ENCODE assay signal across 25 cellular contexts in genomic region chr18:62809900-62810299, GRCh38.
"Had no signal": no experiment of that assay in that cellular context is flagged by ENCODE, and none has a peak within 500 bp of the region (broad histone marks: within the 10 kb centered on the region; RNA-seq: fewer than 3 reads in every experiment).

No MANE protein-coding gene starts in this region.

- H3K4me1 ChIP-seq: ascending aorta had no signal

- DNase-seq: activated B cell treated with CpG ODN at 0.5 μM for 24 hours; activated CD4-positive, alpha-beta T cell treated with anti-CD3 and anti-CD28 coated beads for 1 hour; activated CD4-positive, alpha-beta T cell treated with anti-CD3 and anti-CD28 coated beads, Interleukin-2, amount 10 ng/mL, durations not matched to agents 24 days and 14 days; activated CD4-positive, alpha-beta T cell treated with anti-CD3 and anti-CD28 coated beads, Interleukin-2, amount 50 U/mL, for 48 hours; activated CD8-positive, alpha-beta memory T cell treated with anti-CD3 and anti-CD28 coated beads, Interleukin-2, amount 10 ng/mL, durations not matched to agents 7 days and 5 days; activated effector memory CD4-positive, alpha-beta T cell treated with anti-CD3 and anti-CD28 coated beads, Interleukin-2, amount 50 U/mL, for 16 hours; activated naive CD4-positive, alpha-beta T cell treated with Interleukin-2 at 50 U/mL for 16 hours; activated naive CD8-positive, alpha-beta T cell treated with anti-CD3 and anti-CD28 coated beads, Interleukin-2, amount 50 U/mL, for 24 hours; activated T-cell treated with anti-CD3 and anti-CD28 coated beads, Interleukin-2, amount 50 U/mL, for 24 hours; amniotic stem cell; body of pancreas; Kasumi-1; NCI-H1048; NCI-H146; NCI-H187 treated with DMSO at 0.1 percent for 48 hours; NCI-H2081 treated with DMSO at 0.1 percent for 48 hours; NCI-H446; NCI-H524; PC-9; SHP77 treated with DMSO at 0.1 percent for 48 hours; T-helper 17 cell; T-helper 9 cell had no signal

- H3K36me3 Mint-ChIP-seq: activated naive CD4-positive, alpha-beta T cell treated with anti-CD3 and anti-CD28 coated beads, Interleukin-2, amount 50 U/mL, for 72 hours had no signal

- H2AFZ ChIP-seq: PC-9 had no signal

- H3K9me3 Mint-ChIP-seq: activated B cell treated with CpG ODN at 0.5 μM for 24 hours; activated CD4-positive, alpha-beta T cell treated with anti-CD3 and anti-CD28 coated beads, Interleukin-2, amount 10 ng/mL, durations not matched to agents 24 days and 14 days; activated naive CD4-positive, alpha-beta T cell treated with anti-CD3 and anti-CD28 coated beads, Interleukin-2, amount 50 U/mL, for 72 hours; activated naive CD8-positive, alpha-beta T cell treated with anti-CD3 and anti-CD28 coated beads, Interleukin-2, amount 50 U/mL, for 24 hours; activated T-cell treated with anti-CD3 and anti-CD28 coated beads, Interleukin-2, amount 50 U/mL, for 24 hours; activated T-helper 1 cell treated with anti-CD3 and anti-CD28 coated beads, Interleukin-12 subunit alpha, Interleukin-12 subunit beta, Interleukin-2, Interleukin-4 antibody, amounts not matched to agents 30 ng/mL and 10 ng/mL and 1 ng/mL, durations not matched to agents 14 hours and 24 hours and 36 hours had no signal

- H3K4me3 Mint-ChIP-seq: activated B cell treated with CpG ODN at 0.5 μM for 24 hours; activated CD4-positive, alpha-beta T cell treated with anti-CD3 and anti-CD28 coated beads, Interleukin-2, amount 10 ng/mL, durations not matched to agents 24 days and 14 days; activated CD8-positive, alpha-beta memory T cell treated with anti-CD3 and anti-CD28 coated beads, Interleukin-2, amount 10 ng/mL, durations not matched to agents 7 days and 5 days; activated naive CD8-positive, alpha-beta T cell treated with anti-CD3 and anti-CD28 coated beads, Interleukin-2, amount 50 U/mL, for 24 hours; activated T-cell treated with anti-CD3 and anti-CD28 coated beads, Interleukin-2, amount 50 U/mL, for 24 hours; activated T-helper 1 cell treated with anti-CD3 and anti-CD28 coated beads, Interleukin-12 subunit alpha, Interleukin-12 subunit beta, Interleukin-2, Interleukin-4 antibody, amounts not matched to agents 30 ng/mL and 10 ng/mL and 1 ng/mL, durations not matched to agents 14 hours and 24 hours and 36 hours; T-helper 17 cell had no signal

- ATAC-seq: activated CD8-positive, alpha-beta memory T cell treated with anti-CD3 and anti-CD28 coated beads, Interleukin-2, amount 10 ng/mL, durations not matched to agents 7 days and 5 days; activated naive CD4-positive, alpha-beta T cell treated with anti-CD3 and anti-CD28 coated beads, Interleukin-2, amount 50 U/mL, for 72 hours; activated naive CD8-positive, alpha-beta T cell treated with anti-CD3 and anti-CD28 coated beads, Interleukin-2, amount 50 U/mL, for 24 hours; body of pancreas; T-helper 17 cell had no signal

- H3K4me1 Mint-ChIP-seq: activated CD4-positive, alpha-beta T cell treated with anti-CD3 and anti-CD28 coated beads, Interleukin-2, amount 10 ng/mL, durations not matched to agents 24 days and 14 days had no signal

- H3K9me3 ChIP-seq: ascending aorta, body of pancreas had no signal

- H3K27ac Mint-ChIP-seq: activated B cell treated with CpG ODN at 0.5 μM for 24 hours; activated CD4-positive, alpha-beta T cell treated with anti-CD3 and anti-CD28 coated beads, Interleukin-2, amount 10 ng/mL, durations not matched to agents 24 days and 14 days; activated CD8-positive, alpha-beta memory T cell treated with anti-CD3 and anti-CD28 coated beads, Interleukin-2, amount 10 ng/mL, durations not matched to agents 7 days and 5 days; activated naive CD4-positive, alpha-beta T cell treated with anti-CD3 and anti-CD28 coated beads, Interleukin-2, amount 50 U/mL, for 72 hours; activated naive CD8-positive, alpha-beta T cell treated with anti-CD3 and anti-CD28 coated beads, Interleukin-2, amount 50 U/mL, for 24 hours; activated T-cell treated with anti-CD3 and anti-CD28 coated beads, Interleukin-2, amount 50 U/mL, for 24 hours; activated T-helper 1 cell treated with anti-CD3 and anti-CD28 coated beads, Interleukin-12 subunit alpha, Interleukin-12 subunit beta, Interleukin-2, Interleukin-4 antibody, amounts not matched to agents 30 ng/mL and 10 ng/mL and 1 ng/mL, durations not matched to agents 14 hours and 24 hours and 36 hours; T-helper 17 cell had no signal

- H3K27me3 ChIP-seq: ascending aorta, body of pancreas had no signal

- H3K27ac ChIP-seq: ascending aorta, body of pancreas, PC-9 had no signal

- H3K27me3 Mint-ChIP-seq: activated B cell treated with CpG ODN at 0.5 μM for 24 hours; activated CD4-positive, alpha-beta T cell treated with anti-CD3 and anti-CD28 coated beads, Interleukin-2, amount 10 ng/mL, durations not matched to agents 24 days and 14 days; activated CD8-positive, alpha-beta memory T cell treated with anti-CD3 and anti-CD28 coated beads, Interleukin-2, amount 10 ng/mL, durations not matched to agents 7 days and 5 days; activated naive CD8-positive, alpha-beta T cell treated with anti-CD3 and anti-CD28 coated beads, Interleukin-2, amount 50 U/mL, for 24 hours; activated T-cell treated with anti-CD3 and anti-CD28 coated beads, Interleukin-2, amount 50 U/mL, for 24 hours; T-helper 17 cell had no signal

- H3K36me3 ChIP-seq: ascending aorta had no signal

- H3K4me3 ChIP-seq: ascending aorta, body of pancreas, PC-9 had no signal

- H3K4me2 ChIP-seq: PC-9 had no signal
